In genomic region chr3:170162052-170162451, GRCh38 we compare ENCODE assay signal across 21 cellular contexts. TPM values are rescaled to one million over a fixed set of nuclear protein-coding genes. Genes with fewer than 3 reads are reported as not detected.
DNase-seq lines count a peak whose midpoint lies in the region; ATAC-seq and TF ChIP-seq lines count a peak whose summit lies in the region.
"Had no signal": no experiment of that assay in that cellular context is flagged by ENCODE, and none has a peak within 500 bp of the region (broad histone marks: within the 10 kb centered on the region; RNA-seq: fewer than 3 reads in every experiment).

No MANE protein-coding gene starts in this region.

- H3K27ac Mint-ChIP-seq in activated naive CD4-positive, alpha-beta T cell treated with anti-CD3 and anti-CD28 coated beads, Interleukin-2, amount 50 U/mL, for 24 hours = peak overlapping the region; percentile 91
- H3K27ac Mint-ChIP-seq in T-cell = peak overlapping the region; percentile 7 to 50
- H3K27ac Mint-ChIP-seq in stimulated activated naive CD8-positive, alpha-beta T cell treated with anti-CD3 and anti-CD28 coated beads, Interleukin-15, Interleukin-2, amounts not matched to agents 100 ng/mL and 50 ng/mL, for 24 hours = peak overlapping the region; percentile 69
- H3K27ac Mint-ChIP-seq: HFFc6, neural progenitor cell, WTC11 had no signal

- ATAC-seq in T-cell (replicated peaks in 1 of 4) (no peak), foreskin keratinocyte (peak; percentile 26), sciatic nerve (no peak)
- ATAC-seq: SK-N-SH treated with all-trans-retinoic acid at 6 μM for 48 hours, WTC11 had no signal

- no peaks in the 10 kb centered on the region for H3K27me3 Mint-ChIP-seq in activated naive CD4-positive, alpha-beta T cell treated with anti-CD3 and anti-CD28 coated beads, Interleukin-2, amount 50 U/mL, for 24 hours
- no peaks in the 10 kb centered on the region for H3K27me3 Mint-ChIP-seq in T-cell
- no peaks in the 10 kb centered on the region for H3K27me3 Mint-ChIP-seq in stimulated activated naive CD8-positive, alpha-beta T cell treated with anti-CD3 and anti-CD28 coated beads, Interleukin-15, Interleukin-2, amounts not matched to agents 100 ng/mL and 50 ng/mL, for 24 hours

- no peak for DNase-seq in activated naive CD4-positive, alpha-beta T cell treated with Interleukin-2 at 50 U/mL for 16 hours
- DNase-seq in T-cell (no peak), foreskin keratinocyte (no peak), NCI-H187 (lab: John Stamatoyannopoulos, UW) (no peak), sciatic nerve (ENCODE audit: low spot score) (no peak)
- DNase-seq in stimulated activated CD4-positive, alpha-beta T cell treated with anti-CD3 and anti-CD28 coated beads, Interleukin-2, amount 100 ng/mL, for 48 hours = no peak
- DNase-seq: activated gamma-delta T cell treated with Interleukin-2 at 50 U/mL for 16 hours; central memory CD4-positive, alpha-beta T cell; HFFc6; NCI-H774; posterior cingulate gyrus; sigmoid colon; stimulated activated CD4-positive, alpha-beta T cell treated with anti-CD3 and anti-CD28 coated beads, Interleukin-15, amount 100 ng/mL, for 24 hours; trophoblast cell had no signal

- peaks cover 7% of the 10 kb centered on the region for H3K4me1 ChIP-seq in foreskin keratinocyte
- H3K4me1 ChIP-seq: neural progenitor cell had no signal

- peaks cover 70% of the 10 kb centered on the region for H3K4me1 Mint-ChIP-seq in activated naive CD4-positive, alpha-beta T cell treated with anti-CD3 and anti-CD28 coated beads, Interleukin-2, amount 50 U/mL, for 24 hours
- H3K4me1 Mint-ChIP-seq in T-cell = peaks cover 72 to 77% (median 77%) of the 10 kb centered on the region in 3 donors
- H3K4me1 Mint-ChIP-seq in stimulated activated naive CD8-positive, alpha-beta T cell treated with anti-CD3 and anti-CD28 coated beads, Interleukin-15, Interleukin-2, amounts not matched to agents 100 ng/mL and 50 ng/mL, for 24 hours (ENCODE audit: low read depth) = peaks cover 73% of the 10 kb centered on the region
- H3K4me1 Mint-ChIP-seq: neural progenitor cell, WTC11 had no signal

- H3K9me3 Mint-ChIP-seq in activated naive CD4-positive, alpha-beta T cell treated with anti-CD3 and anti-CD28 coated beads, Interleukin-2, amount 50 U/mL, for 24 hours = no peaks in the 10 kb centered on the region
- H3K9me3 Mint-ChIP-seq in T-cell = no peaks in the 10 kb centered on the region
- H3K9me3 Mint-ChIP-seq in stimulated activated naive CD8-positive, alpha-beta T cell treated with anti-CD3 and anti-CD28 coated beads, Interleukin-15, Interleukin-2, amounts not matched to agents 100 ng/mL and 50 ng/mL, for 24 hours = peaks cover 4% of the 10 kb centered on the region
- H3K9me3 Mint-ChIP-seq: CD14-positive monocyte, HFFc6 had no signal

- peaks cover 36% of the 10 kb centered on the region for H3K36me3 Mint-ChIP-seq in activated naive CD4-positive, alpha-beta T cell treated with anti-CD3 and anti-CD28 coated beads, Interleukin-2, amount 50 U/mL, for 24 hours
- peaks cover 58% of the 10 kb centered on the region for H3K36me3 Mint-ChIP-seq in T-cell
- peaks cover 79% of the 10 kb centered on the region for H3K36me3 Mint-ChIP-seq in stimulated activated naive CD8-positive, alpha-beta T cell treated with anti-CD3 and anti-CD28 coated beads, Interleukin-15, Interleukin-2, amounts not matched to agents 100 ng/mL and 50 ng/mL, for 24 hours (ENCODE audit: low read depth)

- intact Hi-C loops in sciatic nerve (cut with DNase I) = no loop called here

- POLR2A ChIA-PET in T-cell (lab: Charles Lee) = interaction anchor here in 1 of 2 donors (1.0 kb wide), 1 partner anchor 9 kb away, joined by 3 read pairs; no protein-coding TSS in a partner anchor

- no peaks in the 10 kb centered on the region for H3K27me3 ChIP-seq in foreskin keratinocyte
- H3K27me3 ChIP-seq: ascending aorta, neural progenitor cell, sigmoid colon had no signal

- peak overlapping the region; percentile 12 for H3K4me3 Mint-ChIP-seq in activated naive CD4-positive, alpha-beta T cell treated with anti-CD3 and anti-CD28 coated beads, Interleukin-2, amount 50 U/mL, for 24 hours
- peak overlapping the region in 1 of 3 donors; percentile 5 for H3K4me3 Mint-ChIP-seq in T-cell
- peak overlapping the region; percentile 6 for H3K4me3 Mint-ChIP-seq in stimulated activated naive CD8-positive, alpha-beta T cell treated with anti-CD3 and anti-CD28 coated beads, Interleukin-15, Interleukin-2, amounts not matched to agents 100 ng/mL and 50 ng/mL, for 24 hours
- H3K4me3 Mint-ChIP-seq: CD14-positive monocyte, HFFc6, neural progenitor cell, WTC11 had no signal

- no peak for TF ChIP-seq CTCF in foreskin keratinocyte (conservative IDR thresholded peaks at IDR 0.05)

- CTCF ChIA-PET in T-cell (lab: Charles Lee) = interaction anchor here in 1 of 2 donors (0.6 kb wide), 1 partner anchor 10 kb away, joined by 3 read pairs; no protein-coding TSS in a partner anchor

- H3K27ac ChIP-seq in foreskin keratinocyte = no peak overlapping the region
- H3K27ac ChIP-seq: ascending aorta, neural progenitor cell had no signal

RNA-seq across cellular contexts. Expression of gene PHC3, which starts 19.5 kb away (rescaled TPM):
- total RNA-seq in T-cell (100 to 1,000 TPM; 132 to 173 (median 150) TPM), foreskin keratinocyte (15.5 and 16.3 TPM in 2 replicates), sciatic nerve (142 TPM)
- 1.7 and 2.1 TPM in 2 replicates for polyA plus RNA-seq in foreskin keratinocyte

Comparison
In these comparisons a context has a peak if more than half of its experiments do, and no peak if none do; other contexts are left out.
1. H3K27ac Mint-ChIP-seq: peak in every context shown above with its lines; median percentile 91 in activated naive CD4-positive, alpha-beta T cell treated with anti-CD3 and anti-CD28 coated beads, Interleukin-2, amount 50 U/mL, for 24 hours; 69 in stimulated activated naive CD8-positive, alpha-beta T cell treated with anti-CD3 and anti-CD28 coated beads, Interleukin-15, Interleukin-2, amounts not matched to agents 100 ng/mL and 50 ng/mL, for 24 hours; 28 in T-cell.